Comparison of ENCODE assay signal across 8 cellular contexts in the genomic region with DNA sequence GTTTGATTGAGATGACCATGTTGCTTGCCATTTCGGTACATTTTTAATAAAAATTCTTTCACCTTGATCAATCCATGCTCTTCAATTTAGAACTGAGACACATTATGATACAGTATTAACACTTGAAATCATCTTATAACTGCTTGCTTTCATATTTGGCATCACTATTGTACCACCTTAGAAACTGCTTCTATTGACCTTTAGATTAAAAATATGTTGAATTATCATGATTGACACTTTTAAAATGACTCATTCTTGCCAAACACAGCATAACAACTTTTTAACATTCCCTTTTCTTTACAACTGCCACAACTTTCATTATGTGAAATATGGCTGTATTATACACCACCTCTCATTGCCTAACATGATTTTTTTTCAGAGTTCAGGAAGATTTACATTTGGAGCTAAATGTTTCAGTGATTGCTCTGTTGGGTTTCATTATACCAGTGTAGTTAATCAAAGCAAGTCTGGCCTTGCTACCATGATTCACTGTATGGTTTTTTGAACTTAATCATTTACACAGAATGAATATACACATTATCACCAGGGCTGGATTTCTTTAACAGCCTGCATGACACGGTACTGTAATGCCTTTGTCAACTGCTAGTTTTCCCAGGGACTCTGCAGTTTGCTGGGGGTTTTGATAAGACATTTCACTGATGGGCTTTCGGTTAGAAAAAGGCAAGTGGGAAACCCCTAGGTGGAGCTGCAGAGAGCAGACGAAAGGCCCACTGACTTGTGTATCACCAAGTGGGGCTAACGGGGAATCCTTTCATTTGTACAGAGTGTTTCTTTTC.
A peak's percentile ranks its signal among the peaks of the same experiment; 100 is the strongest.
DNase-seq lines count a peak whose midpoint lies in the region; ATAC-seq and TF ChIP-seq lines count a peak whose summit lies in the region.

No MANE protein-coding gene starts in this region.

- H3K27ac ChIP-seq in GM23248, result no peak overlapping the region
- H3K27ac ChIP-seq in body of pancreas, result no peak overlapping the region
- H3K27ac ChIP-seq in PC-9, result no peak overlapping the region

- peak; percentile 42 for DNase-seq in DMS 273 (lab: John Stamatoyannopoulos, UW; ENCODE audit: unreplicated experiment)
- DNase-seq in DMS 273 treated with DMSO at 0.1 percent for 48 hours (lab: John Stamatoyannopoulos, UW), result no peak
- peak; percentile 24 for DNase-seq in GM23248
- peak; percentile 68 for DNase-seq in NCI-H82 (lab: John Stamatoyannopoulos, UW)
- DNase-seq in body of pancreas, result peak; percentile 15 to 51 (median 25)
- peak in 1 of 3 donors; percentile 36 for DNase-seq in mucosa of descending colon
- no peak for DNase-seq in NCI-H446 (lab: John Stamatoyannopoulos, UW)
- no peak for DNase-seq in PC-9

- in situ Hi-C loops in GM23248 (cut with MboI), result no loop called here

- POLR2A ChIA-PET in PC-9 (lab: Charles Lee; ENCODE audit: unreplicated experiment), result no interaction called here

- H3K4me3 ChIP-seq in GM23248 (no peak overlapping the region), body of pancreas (no peak overlapping the region), mucosa of descending colon (no peak overlapping the region), PC-9 (no peak overlapping the region)

- peak; percentile 15 to 53 (median 31) for TF ChIP-seq CTCF in body of pancreas (IDR thresholded peaks at IDR 0.05)
- TF ChIP-seq CTCF in mucosa of descending colon (IDR thresholded peaks at IDR 0.05), result no peak
- TF ChIP-seq CTCF in PC-9 (conservative IDR thresholded peaks at IDR 0.05), result no peak

- no peak overlapping the region for H2AFZ ChIP-seq in GM23248
- H2AFZ ChIP-seq in PC-9, result no peak overlapping the region

- no peak overlapping the region for H3K9ac ChIP-seq in GM23248

- H3K27me3 ChIP-seq in GM23248 (replicated peaks; ENCODE audit: insufficient read depth) (no peaks in the 10 kb centered on the region), body of pancreas (no peaks in the 10 kb centered on the region), PC-9 (ENCODE audit: insufficient read depth, low read depth) (no peaks in the 10 kb centered on the region)

- H3K4me1 ChIP-seq in GM23248 (ENCODE audit: insufficient read depth) (no peaks in the 10 kb centered on the region), body of pancreas (peaks cover 12% of the 10 kb centered on the region), mucosa of descending colon (ENCODE audit: low read depth) (peaks cover 17% of the 10 kb centered on the region), PC-9 (replicated peaks; ENCODE audit: insufficient read depth) (no peaks in the 10 kb centered on the region)

- H3K4me2 ChIP-seq in GM23248 (ENCODE audit: unreplicated experiment) (no peak overlapping the region), PC-9 (no peak overlapping the region)

- H3F3A ChIP-seq in GM23248 (ENCODE audit: insufficient read depth), result no peaks in the 10 kb centered on the region
- no peaks in the 10 kb centered on the region for H3F3A ChIP-seq in PC-9 (ENCODE audit: insufficient read depth, low read depth)

- H3K9me3 ChIP-seq in GM23248 (ENCODE audit: low read depth), result no peaks in the 10 kb centered on the region
- H3K9me3 ChIP-seq in body of pancreas, result no peaks in the 10 kb centered on the region
- no peaks in the 10 kb centered on the region for H3K9me3 ChIP-seq in mucosa of descending colon
- H3K9me3 ChIP-seq in PC-9 (ENCODE audit: insufficient read depth, low read depth), result no peaks in the 10 kb centered on the region

- ATAC-seq in body of pancreas (peak; percentile 24), mucosa of descending colon (peak; percentile 53)

- CTCF ChIA-PET in PC-9 (lab: Charles Lee), result no interaction called here

- H3K9me2 ChIP-seq in GM23248 (ENCODE audit: insufficient read depth) (no peaks in the 10 kb centered on the region), PC-9 (ENCODE audit: insufficient read depth) (no peaks in the 10 kb centered on the region)

- intact Hi-C loops in body of pancreas (cut with DNase I), result no loop called here
- intact Hi-C loops in mucosa of descending colon (cut with DNase I, micrococcal nuclease), result no loop called here
- intact Hi-C loops in PC-9 (cut with micrococcal nuclease; ENCODE audit: unreplicated experiment), result no loop called here

- no TSS peak for BruUV-seq in PC-9 (replicated peaks; lab: Mats Ljungman, UMichigan)

- H3K36me3 ChIP-seq in GM23248 (ENCODE audit: low read depth), result no peaks in the 10 kb centered on the region
- H3K36me3 ChIP-seq in body of pancreas (replicated peaks in 1 of 2; ENCODE audit: insufficient read depth in 1 of 2, low read depth in 2 of 2), result no peaks in the 10 kb centered on the region
- H3K36me3 ChIP-seq in mucosa of descending colon (ENCODE audit: low read depth), result no peaks in the 10 kb centered on the region
- no peaks in the 10 kb centered on the region for H3K36me3 ChIP-seq in PC-9 (ENCODE audit: low read depth)

- H3K79me2 ChIP-seq in GM23248 (ENCODE audit: insufficient read depth) (no peaks in the 10 kb centered on the region), PC-9 (ENCODE audit: low read depth) (no peaks in the 10 kb centered on the region)

- H4K20me1 ChIP-seq in GM23248 (ENCODE audit: insufficient read depth), result no peaks in the 10 kb centered on the region
- H4K20me1 ChIP-seq in PC-9 (ENCODE audit: insufficient read depth), result no peaks in the 10 kb centered on the region

- WGBS in GM23248 (ENCODE audit: low coverage in 1 of 2, low lambda C conversion rate in 2 of 2, missing lambda C conversion rate in 2 of 2), 2 experiments, result 50 to 54% methylated on average over 5 of the region's 5 CpGs
- 39 to 42% methylated on average over 5 of the region's 5 CpGs for WGBS in body of pancreas, 2 donors

- TF ChIP-seq POLR2A in body of pancreas (IDR thresholded peaks at IDR 0.05), result no peak

Comparison
In these comparisons a context has a peak if more than half of its experiments do, and no peak if none do; other contexts are left out.
1. DNase-seq: peak in DMS 273 (single experiment), GM23248 (single experiment), NCI-H82 (single experiment) and body of pancreas (4 of 4); none in DMS 273 treated with DMSO at 0.1 percent for 48 hours (single experiment), NCI-H446 (0 of 2) and PC-9 (0 of 2).
2. CTCF ChIP-seq: peak in body of pancreas (7 of 7); none in mucosa of descending colon (single experiment) and PC-9 (single experiment).